In genomic region chr4:31106419-31106818, GRCh38 we compare ENCODE assay signal across 33 cellular contexts.
"Had no signal": no experiment of that assay in that cellular context is flagged by ENCODE, and none has a peak within 500 bp of the region (broad histone marks: within the 10 kb centered on the region; RNA-seq: fewer than 3 reads in every experiment).

No MANE protein-coding gene starts in this region.

- H3K4me3 Mint-ChIP-seq: activated naive CD4-positive, alpha-beta T cell treated with anti-CD3 and anti-CD28 coated beads for 36 hours; activated naive CD8-positive, alpha-beta T cell treated with anti-CD3 and anti-CD28 coated beads for 36 hours; activated T-helper 1 cell treated with anti-CD3 and anti-CD28 coated beads, Interleukin-12 subunit alpha, Interleukin-12 subunit beta, Interleukin-2, Interleukin-4 antibody, amounts not matched to agents 30 ng/mL and 10 ng/mL and 1 ng/mL, durations not matched to agents 14 hours and 24 hours and 36 hours; natural killer cell treated with Interleukin-12 subunit alpha and Interleukin-12 subunit beta and Interleukin-15 and Interleukin-18, amount 100 ng/mL, for 72 hours; stimulated activated effector memory CD8-positive, alpha-beta T cell treated with anti-CD3 and anti-CD28 coated beads, Interleukin-12 subunit alpha, Interleukin-12 subunit beta, amount 100 ng/mL, for 72 hours; stimulated activated naive CD8-positive, alpha-beta T cell treated with anti-CD3 and anti-CD28 coated beads, Interleukin-15, Interleukin-2, amounts not matched to agents 100 ng/mL and 50 ng/mL, for 24 hours; T-helper 2 cell treated with Interferon-gamma antibody and Interleukin-4, amounts not matched to agents 5 μg/mL and 100 μg/mL, for 36 hours had no signal

- H3K4me1 Mint-ChIP-seq: activated naive CD8-positive, alpha-beta T cell treated with anti-CD3 and anti-CD28 coated beads for 36 hours; stimulated activated effector memory CD8-positive, alpha-beta T cell treated with anti-CD3 and anti-CD28 coated beads, Interleukin-12 subunit alpha, Interleukin-12 subunit beta, amount 100 ng/mL, for 72 hours had no signal

- H3K36me3 Mint-ChIP-seq: activated naive CD8-positive, alpha-beta T cell treated with anti-CD3 and anti-CD28 coated beads for 36 hours; natural killer cell treated with Interleukin-12 subunit alpha and Interleukin-12 subunit beta and Interleukin-15 and Interleukin-18, amount 100 ng/mL, for 72 hours; stimulated activated effector memory CD8-positive, alpha-beta T cell treated with anti-CD3 and anti-CD28 coated beads, Interleukin-12 subunit alpha, Interleukin-12 subunit beta, amount 100 ng/mL, for 72 hours had no signal

- H3K4me1 ChIP-seq: breast epithelium, esophagus squamous epithelium, prostate gland had no signal

- H2AFZ ChIP-seq: hepatocyte had no signal

- H3K27ac ChIP-seq: breast epithelium, epithelial cell of prostate, esophagus squamous epithelium, hepatocyte, left ventricle myocardium inferior, ovary, prostate gland, sigmoid colon, VCaP had no signal

- H3K4me2 ChIP-seq: hepatocyte had no signal

- H3K27me3 Mint-ChIP-seq: activated naive CD8-positive, alpha-beta T cell treated with anti-CD3 and anti-CD28 coated beads for 36 hours; natural killer cell treated with Interleukin-12 subunit alpha and Interleukin-12 subunit beta and Interleukin-15 and Interleukin-18, amount 100 ng/mL, for 72 hours; stimulated activated naive CD8-positive, alpha-beta T cell treated with anti-CD3 and anti-CD28 coated beads, Interleukin-15, Interleukin-2, amounts not matched to agents 100 ng/mL and 50 ng/mL, for 24 hours had no signal

- H3K36me3 ChIP-seq: breast epithelium, esophagus squamous epithelium, left ventricle myocardium inferior, ovary, prostate gland, sigmoid colon, thoracic aorta had no signal

- H3K9me3 ChIP-seq: breast epithelium, esophagus squamous epithelium, left ventricle myocardium inferior, ovary, prostate gland, sigmoid colon, thoracic aorta had no signal

- H3K27ac Mint-ChIP-seq: activated naive CD4-positive, alpha-beta T cell treated with anti-CD3 and anti-CD28 coated beads for 36 hours; activated naive CD8-positive, alpha-beta T cell treated with anti-CD3 and anti-CD28 coated beads for 36 hours; activated T-helper 1 cell treated with anti-CD3 and anti-CD28 coated beads, Interleukin-12 subunit alpha, Interleukin-12 subunit beta, Interleukin-2, Interleukin-4 antibody, amounts not matched to agents 30 ng/mL and 10 ng/mL and 1 ng/mL, durations not matched to agents 14 hours and 24 hours and 36 hours; natural killer cell treated with Interleukin-12 subunit alpha and Interleukin-12 subunit beta and Interleukin-15 and Interleukin-18, amount 100 ng/mL, for 72 hours; stimulated activated effector memory CD8-positive, alpha-beta T cell treated with anti-CD3 and anti-CD28 coated beads, Interleukin-12 subunit alpha, Interleukin-12 subunit beta, amount 100 ng/mL, for 72 hours; stimulated activated naive CD8-positive, alpha-beta T cell treated with anti-CD3 and anti-CD28 coated beads, Interleukin-15, Interleukin-2, amounts not matched to agents 100 ng/mL and 50 ng/mL, for 24 hours; T-helper 2 cell treated with Interferon-gamma antibody and Interleukin-4, amounts not matched to agents 5 μg/mL and 100 μg/mL, for 36 hours had no signal

- DNase-seq: activated CD4-positive, alpha-beta T cell treated with anti-CD3 and anti-CD28 coated beads for 4 hours; activated CD4-positive, alpha-beta T cell treated with anti-CD3 and anti-CD28 coated beads, Interleukin-2, amount 50 U/mL, for 48 hours; activated CD8-positive, alpha-beta memory T cell treated with anti-CD3 and anti-CD28 coated beads, Interleukin-2, amount 50 U/mL, for 4 hours; activated effector memory CD4-positive, alpha-beta T cell treated with anti-CD3 and anti-CD28 coated beads, Interleukin-2, amount 50 U/mL, for 16 hours; activated naive CD4-positive, alpha-beta T cell treated with anti-CD3 and anti-CD28 coated beads for 36 hours; activated naive CD8-positive, alpha-beta T cell treated with anti-CD3 and anti-CD28 coated beads for 36 hours; activated T-cell treated with anti-CD3 and anti-CD28 coated beads, Interleukin-2, amount 50 U/mL, for 1 hour; amniotic stem cell; dermis blood vessel endothelial cell; effector CD4-positive, alpha-beta T cell; esophagus squamous epithelium; glutamatergic neuron; islet precursor cell; left ventricle myocardium inferior; mesendoderm; ovary; retina; sigmoid colon; small intestine; stimulated activated CD4-positive, alpha-beta T cell treated with anti-CD3 and anti-CD28 coated beads, Interleukin-4, amount 100 ng/mL, for 24 hours; trophoblast cell had no signal

- H3K4me3 ChIP-seq: breast epithelium, esophagus squamous epithelium, hepatocyte, left ventricle myocardium inferior, lung, ovary, prostate gland, sigmoid colon, thoracic aorta had no signal

- H3K27me3 ChIP-seq: breast epithelium, esophagus squamous epithelium, hepatocyte, ovary, sigmoid colon had no signal

- ATAC-seq: natural killer cell treated with Interleukin-12 subunit alpha and Interleukin-12 subunit beta and Interleukin-15 and Interleukin-18, amount 100 ng/mL, for 72 hours; stimulated activated effector memory CD8-positive, alpha-beta T cell treated with anti-CD3 and anti-CD28 coated beads, Interleukin-12 subunit alpha, Interleukin-12 subunit beta, amount 100 ng/mL, for 72 hours had no signal
